23 cellular contexts compared by ENCODE assay signal in genomic region chr3:84194032-84194431, GRCh38.
DNase-seq lines count a peak whose midpoint lies in the region; ATAC-seq, FAIRE-seq and TF ChIP-seq lines count a peak whose summit lies in the region.
"Had no signal": no experiment of that assay in that cellular context is flagged by ENCODE, and none has a peak within 500 bp of the region (broad histone marks: within the 10 kb centered on the region; RNA-seq: fewer than 3 reads in every experiment).

No MANE protein-coding gene starts in this region.

- no peaks in the 10 kb centered on the region for H3K9me1 ChIP-seq in keratinocyte (ENCODE audit: control insufficient read depth, extremely low read depth, insufficient read depth, low read length)

- H3K27ac ChIP-seq in PC-3 (ENCODE audit: low read length) = peak overlapping the region; percentile 33
- H3K27ac ChIP-seq in mammary epithelial cell (ENCODE audit: insufficient read depth, low read depth, low read length) = peak overlapping the region; percentile 50
- no peak overlapping the region for H3K27ac ChIP-seq in keratinocyte (ENCODE audit: control insufficient read depth, insufficient read depth, low read length)
- H3K27ac ChIP-seq: HL-60 had no signal

- H3K27me3 ChIP-seq in PC-3 (ENCODE audit: low read length) = no peaks in the 10 kb centered on the region
- H3K27me3 ChIP-seq in mammary epithelial cell (ENCODE audit: insufficient read depth, low read length) = no peaks in the 10 kb centered on the region
- no peaks in the 10 kb centered on the region for H3K27me3 ChIP-seq in keratinocyte (ENCODE audit: control insufficient read depth, extremely low read depth, insufficient read depth, low read length)

- H3F3A ChIP-seq in PC-3 (ENCODE audit: low read length, unreplicated experiment) = no peaks in the 10 kb centered on the region

- H2AFZ ChIP-seq in PC-3 (ENCODE audit: low read length) (peak overlapping the region; percentile 52), mammary epithelial cell (ENCODE audit: low read depth, low read length) (peak overlapping the region; percentile 53), keratinocyte (ENCODE audit: control insufficient read depth, low read length) (peak overlapping the region; percentile 53)

- H3K9me2 ChIP-seq in PC-3 (replicated peaks; ENCODE audit: low read length) = no peaks in the 10 kb centered on the region
- H3K9me2 ChIP-seq: SK-N-SH had no signal

- TF ChIP-seq CTCF in PC-3 (conservative IDR thresholded peaks at IDR 0.05; ENCODE audit: low read depth, low read length) = no peak
- TF ChIP-seq CTCF in mammary epithelial cell (conservative IDR thresholded peaks at IDR 0.05 in 1 of 2, IDR thresholded peaks at IDR 0.05 in 1 of 2; ENCODE audit: extremely low read depth in 1 of 2, insufficient read depth in 1 of 2, low read depth in 1 of 2, low read length in 2 of 2) = no peak
- TF ChIP-seq CTCF in keratinocyte (optimal IDR thresholded peaks at IDR 0.05 in 1 of 3, IDR thresholded peaks at IDR 0.05 in 1 of 3, conservative IDR thresholded peaks at IDR 0.05 in 1 of 3; ENCODE audit: extremely low read depth in 1 of 3, insufficient read depth in 2 of 3, low read length in 3 of 3) = no peak

- H3K9me3 ChIP-seq in PC-3 (ENCODE audit: low read length) (peaks cover 7% of the 10 kb centered on the region; the same call in 1 of the 2 replicates), mammary epithelial cell (replicated peaks; ENCODE audit: insufficient read depth, low read length) (no peaks in the 10 kb centered on the region), keratinocyte (ENCODE audit: control insufficient read depth, low read depth, low read length) (no peaks in the 10 kb centered on the region)

- H3K4me1 ChIP-seq in PC-3 (ENCODE audit: insufficient read depth, low read length) (peaks cover 11% of the 10 kb centered on the region), mammary epithelial cell (ENCODE audit: insufficient read depth, low read length) (peaks cover 6% of the 10 kb centered on the region), keratinocyte (ENCODE audit: control insufficient read depth, extremely low read depth, insufficient read depth, low read length) (peaks cover 3% of the 10 kb centered on the region)

- in situ Hi-C loops in mammary epithelial cell (cut with MboI; ENCODE audit: low sequenced_read_pairs in 2 of 2) = no loop called here

- BruUV-seq in PC-3 (replicated peaks; lab: Mats Ljungman, UMichigan) (no TSS peak), mammary epithelial cell (replicated peaks; lab: Mats Ljungman, UMichigan) (no TSS peak)

- intact Hi-C loops in PC-3 (cut with micrococcal nuclease) = no loop called here
- intact Hi-C loops in mammary epithelial cell (cut with micrococcal nuclease) = no loop called here

- ATAC-seq in PC-3 = peak; percentile 100
- ATAC-seq: HCT116, K562, Panc1 had no signal

- dilution Hi-C loops in mammary epithelial cell (cut with HindIII; ENCODE audit: low sequenced_read_pairs) = no loop called here
- dilution Hi-C loops in keratinocyte (cut with MboI; ENCODE audit: extremely low pct_ligation_motif_present, low sequenced_read_pairs) = no loop called here

- peak overlapping the region; percentile 16; the same call in 1 of the 2 replicates for H3K4me2 ChIP-seq in PC-3 (ENCODE audit: low read length)
- H3K4me2 ChIP-seq in mammary epithelial cell (ENCODE audit: insufficient read depth, low read depth, low read length) = peak overlapping the region; percentile 3
- no peak overlapping the region for H3K4me2 ChIP-seq in keratinocyte (ENCODE audit: control insufficient read depth, extremely low read depth, insufficient read depth, low read depth, low read length)
- H3K4me2 ChIP-seq: SK-N-SH had no signal

- 67% methylated on average over 1 of the region's 1 CpG for WGBS in mammary epithelial cell (ENCODE audit: low coverage, missing lambda C conversion rate)

- H3K79me2 ChIP-seq in PC-3 (ENCODE audit: low read length) (no peaks in the 10 kb centered on the region), mammary epithelial cell (ENCODE audit: insufficient read depth, low read length) (no peaks in the 10 kb centered on the region), keratinocyte (ENCODE audit: control insufficient read depth, insufficient read depth, low read length) (no peaks in the 10 kb centered on the region)

- H3K4me3 ChIP-seq in PC-3 (ENCODE audit: low read length) (no peak overlapping the region), mammary epithelial cell (replicated peaks in 1 of 3; ENCODE audit: insufficient read depth in 1 of 3, low read depth in 2 of 3, low read length in 3 of 3) (no peak overlapping the region), keratinocyte (ENCODE audit: control insufficient read depth in 2 of 3, extremely low read depth in 1 of 3, insufficient read depth in 2 of 3, low read depth in 1 of 3, low read length in 3 of 3) (no peak overlapping the region)
- H3K4me3 ChIP-seq: K562 had no signal

- DNase-seq in NCI-H460 (ENCODE audit: extremely low read depth, low read depth) = peak; percentile 56
- peak; percentile 80 for DNase-seq in PC-3
- DNase-seq in mammary epithelial cell = peak; percentile 62
- no peak for DNase-seq in keratinocyte (ENCODE audit: low read depth, low spot score)
- DNase-seq in activated CD8-positive, alpha-beta memory T cell treated with anti-CD3 and anti-CD28 coated beads, Interleukin-2, amount 50 U/mL, for 48 hours = no peak
- DNase-seq in stimulated activated CD4-positive, alpha-beta T cell treated with anti-CD3 and anti-CD28 coated beads, Interleukin-12 subunit alpha, Interleukin-12 subunit beta, amount 100 ng/mL, for 4 hours = no peak
- DNase-seq in activated T-cell treated with anti-CD3 and anti-CD28 coated beads, Interleukin-2, amount 50 U/mL, for 1 hour = no peak
- DNase-seq: C1 segment of cervical spinal cord; CD4-positive, alpha-beta memory T cell; COR-L47; DMS53; Kasumi-1; NCI-H1105 treated with DMSO at 0.1 percent for 48 hours; NCI-H2029; NCI-H226; NCI-H510A treated with DMSO at 0.1 percent for 48 hours; SIG-M5; SK-N-SH had no signal

- FAIRE-seq in keratinocyte (lab: Jason Lieb, UNC) = peak; percentile 46
- FAIRE-seq: GM18507, K562 had no signal

- no peak overlapping the region for H3K9ac ChIP-seq in PC-3 (ENCODE audit: low read length)
- no peak overlapping the region for H3K9ac ChIP-seq in mammary epithelial cell (ENCODE audit: insufficient read depth, low read length)
- no peak overlapping the region for H3K9ac ChIP-seq in keratinocyte (ENCODE audit: control insufficient read depth, extremely low read depth, insufficient read depth, low read length)
- H3K9ac ChIP-seq: SK-N-SH had no signal

- H3K36me3 ChIP-seq in PC-3 (ENCODE audit: low read depth, low read length) (no peaks in the 10 kb centered on the region), mammary epithelial cell (ENCODE audit: insufficient read depth, low read length) (no peaks in the 10 kb centered on the region), keratinocyte (ENCODE audit: control insufficient read depth in 2 of 2, extremely low read depth in 1 of 2, insufficient read depth in 2 of 2, low read length in 2 of 2) (no peaks in the 10 kb centered on the region)

- CTCF ChIA-PET in PC-3 (lab: Charles Lee) = no interaction called here
- CTCF ChIA-PET in mammary epithelial cell (lab: Charles Lee; ENCODE audit: low non-redundant PET) = no interaction called here

- H4K20me1 ChIP-seq in PC-3 (ENCODE audit: low read length) = no peaks in the 10 kb centered on the region
- no peaks in the 10 kb centered on the region for H4K20me1 ChIP-seq in mammary epithelial cell (ENCODE audit: insufficient read depth, low read length)
- no peaks in the 10 kb centered on the region for H4K20me1 ChIP-seq in keratinocyte (ENCODE audit: control insufficient read depth, extremely low read depth, insufficient read depth, low read length)

- POLR2A ChIA-PET in PC-3 (lab: Charles Lee; ENCODE audit: unreplicated experiment) = no interaction called here

Comparison
In these comparisons a context has a peak if more than half of its experiments do, and no peak if none do; other contexts are left out.
1. DNase-seq: peak in NCI-H460 (single experiment), PC-3 (single experiment) and mammary epithelial cell (single experiment); none in keratinocyte (single experiment), activated CD8-positive, alpha-beta memory T cell treated with anti-CD3 and anti-CD28 coated beads, Interleukin-2, amount 50 U/mL, for 48 hours (single experiment), stimulated activated CD4-positive, alpha-beta T cell treated with anti-CD3 and anti-CD28 coated beads, Interleukin-12 subunit alpha, Interleukin-12 subunit beta, amount 100 ng/mL, for 4 hours (single experiment) and activated T-cell treated with anti-CD3 and anti-CD28 coated beads, Interleukin-2, amount 50 U/mL, for 1 hour (single experiment).
2. Peak in every context shown above with its lines, with median percentiles within 50 percentile points of each other: H2AFZ ChIP-seq.